ENCODE assay signal across 1 cellular context in genomic region chr19:17240855-17241399, GRCh38.
TF ChIP-seq lines count a peak whose summit lies in the region.

No MANE protein-coding gene starts in this region.

TF ChIP-seq in H1, 55 proteins besides CTCF, POLR2A, EP300 and RAD21:
- TF ChIP-seq HDAC2 (IDR thresholded peaks at IDR 0.05; ENCODE audit: borderline replicate concordance in 1 of 2, low read depth in 2 of 2, low read length in 2 of 2) (no peak), ATF2 (IDR thresholded peaks at IDR 0.05; ENCODE audit: low read length) (no peak), SIN3A (conservative IDR thresholded peaks at IDR 0.05 in 1 of 2, IDR thresholded peaks at IDR 0.05 in 1 of 2; ENCODE audit: low read depth in 1 of 2, low read length in 2 of 2) (no peak), CHD7 (IDR thresholded peaks at IDR 0.05; ENCODE audit: insufficient replicate concordance, low read length) (no peak), POLR2AphosphoS5 (IDR thresholded peaks at IDR 0.05; ENCODE audit: low read depth, low read length) (no peak), SP1 (IDR thresholded peaks at IDR 0.05; ENCODE audit: low read depth, low read length) (no peak), USF2 (IDR thresholded peaks at IDR 0.05; ENCODE audit: low read length) (no peak), GTF2F1 (IDR thresholded peaks at IDR 0.05; ENCODE audit: borderline replicate concordance, low read depth, low read length) (no peak), RFX5 (IDR thresholded peaks at IDR 0.05; ENCODE audit: borderline replicate concordance, low read depth, low read length) (no peak), RNF2 (IDR thresholded peaks at IDR 0.05; ENCODE audit: borderline replicate concordance, low read depth, low read length, missing control alignments, poor library complexity, severe bottlenecking) (no peak), TAF7 (optimal IDR thresholded peaks at IDR 0.05; ENCODE audit: borderline replicate concordance, low read depth, low read length) (no peak), TEAD4 (IDR thresholded peaks at IDR 0.05; ENCODE audit: low read depth, low read length) (no peak), E2F6 (IDR thresholded peaks at IDR 0.05) (no peak)
TF ChIP-seq in H1: peak in this region for 0.
